26 cellular contexts compared by ENCODE assay signal in the genomic region with DNA sequence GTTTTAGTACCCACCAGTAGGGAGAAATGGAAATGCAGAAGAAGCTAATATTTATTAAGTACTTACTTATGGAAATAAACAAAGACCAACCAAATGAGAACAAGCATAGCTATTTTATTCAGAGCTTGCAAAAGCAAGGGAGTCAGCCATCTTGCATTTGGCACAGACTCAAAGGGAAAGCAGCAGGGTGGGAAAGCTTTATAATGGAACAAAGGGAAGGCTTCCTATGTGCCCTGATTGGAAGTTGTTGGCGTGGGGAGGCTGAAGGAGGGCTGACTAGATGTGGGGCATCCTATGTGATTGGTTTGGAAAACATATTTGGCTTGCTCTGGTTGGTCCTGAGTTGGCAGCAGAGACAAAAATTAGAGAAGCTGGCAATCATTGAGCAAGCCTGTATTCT.
DNase-seq lines count a peak whose midpoint lies in the region; ATAC-seq, FAIRE-seq and TF ChIP-seq lines count a peak whose summit lies in the region.
"Had no signal": no experiment of that assay in that cellular context is flagged by ENCODE, and none has a peak within 500 bp of the region (broad histone marks: within the 10 kb centered on the region; RNA-seq: fewer than 3 reads in every experiment).

No MANE protein-coding gene starts in this region.

- no peak overlapping the region for H3K4ac ChIP-seq in H1 (replicated peaks; ENCODE audit: insufficient read length, low read depth, low read length)

- H4K91ac ChIP-seq in H1 (replicated peaks; ENCODE audit: insufficient read length, low read length) = no peak overlapping the region

- CTCF ChIA-PET in H1 (lab: Charles Lee; ENCODE audit: partially characterized antibody) = interaction anchor here (0.8 to 1.6 kb wide), 3 partner anchors 11 to 18 kb away, joined by 3 to 5 read pairs (median 4); no protein-coding TSS in a partner anchor

- H3K36me3 ChIP-seq in H1 (ENCODE audit: control insufficient read depth in 2 of 4, insufficient read depth in 4 of 4, low read length in 3 of 4) (no peaks in the 10 kb centered on the region), neuron (ENCODE audit: insufficient read depth, low read length) (no peaks in the 10 kb centered on the region)
- H3K36me3 ChIP-seq: BLaER1 treated with 17β-estradiol and CSF1 and Interleukin-3, amounts not matched to agents 10 nM and 100 nM; pancreas; suprapubic skin; uterus had no signal

- H3K27ac ChIP-seq in H1 (ENCODE audit: low read depth, low read length) = no peak overlapping the region
- H3K27ac ChIP-seq: BLaER1 treated with 17β-estradiol and CSF1 and Interleukin-3, amounts not matched to agents 10 nM and 100 nM; pancreas; RWPE1; suprapubic skin; uterus had no signal

- H3K4me1 ChIP-seq in H1 (replicated peaks in 1 of 4; ENCODE audit: control insufficient read depth in 3 of 4, insufficient read depth in 4 of 4, low read length in 3 of 4) (peaks cover 0 to 14% (median 4%) of the 10 kb centered on the region in 4 experiments; a peak in 5 of 7 replicates), neuron (ENCODE audit: insufficient read depth, low read length) (peaks cover 43% of the 10 kb centered on the region)
- H3K4me1 ChIP-seq: uterus had no signal

- no peaks in the 10 kb centered on the region for H3K9me3 ChIP-seq in H1 (ENCODE audit: insufficient read depth in 2 of 2, low read depth in 1 of 2, low read length in 1 of 2)
- no peaks in the 10 kb centered on the region for H3K9me3 ChIP-seq in neuron (ENCODE audit: low read length)
- H3K9me3 ChIP-seq: pancreas, SK-N-SH, suprapubic skin, uterus had no signal

- no peaks in the 10 kb centered on the region for H3K79me1 ChIP-seq in H1 (ENCODE audit: low read depth, low read length)

- no peak overlapping the region for H2BK20ac ChIP-seq in H1 (ENCODE audit: low read length)

- no peak overlapping the region for H3K14ac ChIP-seq in H1 (ENCODE audit: insufficient read length)

- no peak overlapping the region for H2AK5ac ChIP-seq in H1 (ENCODE audit: low read depth, low read length)

- TF ChIP-seq CTCF in D721Med (IDR thresholded peaks at IDR 0.05; ENCODE audit: insufficient read depth, missing control alignments) = no peak
- TF ChIP-seq CTCF in H1 (IDR thresholded peaks at IDR 0.05; ENCODE audit: control extremely low read depth in 1 of 3, insufficient read depth in 1 of 3, low read depth in 1 of 3, low read length in 3 of 3) = no peak

- H3K27me3 ChIP-seq in H1 (replicated peaks in 1 of 4; ENCODE audit: control insufficient read depth in 3 of 4, extremely low read depth in 1 of 4, insufficient read depth in 3 of 4, low read length in 3 of 4) (no peaks in the 10 kb centered on the region), neuron (ENCODE audit: insufficient read depth, low read length) (no peaks in the 10 kb centered on the region)
- H3K27me3 ChIP-seq: BLaER1 treated with 17β-estradiol and CSF1 and Interleukin-3, amounts not matched to agents 10 nM and 100 nM; pancreas; suprapubic skin; uterus had no signal

- no peak for TF ChIP-seq RAD21 in H1 (IDR thresholded peaks at IDR 0.05 in 1 of 2, conservative IDR thresholded peaks at IDR 0.05 in 1 of 2; ENCODE audit: low read depth in 2 of 2, low read length in 2 of 2)

- H4K5ac ChIP-seq in H1 (ENCODE audit: insufficient read length, low read depth, low read length) = no peak overlapping the region

- H2AFZ ChIP-seq in H1 (ENCODE audit: low read length) (no peak overlapping the region), neuron (ENCODE audit: low read depth, low read length) (peak overlapping the region; percentile 88)

- FAIRE-seq in D721Med (lab: Jason Lieb, UNC) (peak; percentile 72), H1 (lab: Jason Lieb, UNC) (no peak)
- FAIRE-seq: pancreas had no signal

- no peak overlapping the region for H3K4me3 ChIP-seq in H1 (ENCODE audit: extremely low read depth in 1 of 4, insufficient read depth in 2 of 4, low read depth in 3 of 4, low read length in 4 of 4)
- H3K4me3 ChIP-seq in neuron (ENCODE audit: low read length) = no peak overlapping the region
- H3K4me3 ChIP-seq: BLaER1 treated with 17β-estradiol and CSF1 and Interleukin-3, amounts not matched to agents 10 nM and 100 nM; pancreas; suprapubic skin; uterus had no signal

- no peaks in the 10 kb centered on the region for H3K23me2 ChIP-seq in H1 (ENCODE audit: low read depth, low read length)

- no peak for TF ChIP-seq EP300 in H1 (IDR thresholded peaks at IDR 0.05; ENCODE audit: borderline replicate concordance in 1 of 2, low read depth in 2 of 2, low read length in 2 of 2)

- no peak for TF ChIP-seq POLR2A in H1 (IDR thresholded peaks at IDR 0.05; ENCODE audit: control extremely low read depth in 1 of 2, low read depth in 2 of 2, low read length in 2 of 2)

- H3K79me2 ChIP-seq in H1 (ENCODE audit: control insufficient read depth in 1 of 2, insufficient read depth in 2 of 2, low read length in 2 of 2) = no peaks in the 10 kb centered on the region

- no peak overlapping the region; a peak in 1 of 7 replicates for H3K9ac ChIP-seq in H1 (replicated peaks in 1 of 4; ENCODE audit: extremely low read depth in 1 of 4, low read depth in 3 of 4, low read length in 3 of 4)
- H3K9ac ChIP-seq: BLaER1 treated with 17β-estradiol and CSF1 and Interleukin-3, amounts not matched to agents 10 nM and 100 nM; SK-N-SH had no signal

- no peak overlapping the region for H3K4me2 ChIP-seq in H1 (ENCODE audit: insufficient read depth in 1 of 2, low read depth in 2 of 2, low read length in 2 of 2)
- H3K4me2 ChIP-seq: SK-N-SH had no signal

- H2BK15ac ChIP-seq in H1 (ENCODE audit: low read length) = no peak overlapping the region

- no peak overlapping the region for H2BK5ac ChIP-seq in H1 (ENCODE audit: low read depth, low read length)

- H3K56ac ChIP-seq in H1 (replicated peaks; ENCODE audit: insufficient read length, low read depth, low read length) = no peak overlapping the region

- no peak for DNase-seq in D721Med (ENCODE audit: insufficient read length, low spot score)
- peak; percentile 50 for DNase-seq in NCI-H345 (lab: John Stamatoyannopoulos, UW)
- no peak for DNase-seq in H1 (ENCODE audit: low read depth in 1 of 2, low spot score in 2 of 2)
- DNase-seq in EL = no peak
- no peak for DNase-seq in SK-N-DZ (ENCODE audit: low spot score)
- DNase-seq: activated CD4-positive, alpha-beta T cell treated with anti-CD3 and anti-CD28 coated beads, Interleukin-2, amount 10 ng/mL, durations not matched to agents 24 days and 14 days; activated naive CD4-positive, alpha-beta T cell treated with anti-CD3 and anti-CD28 coated beads for 36 hours; amniotic stem cell; COR-L47; cortex of kidney; endodermal cell; IMR-90; NCI-H1092 treated with DMSO at 0.1 percent for 48 hours; NCI-H2029; pancreas; right cardiac atrium; SK-N-SH; stimulated activated CD4-positive, alpha-beta T cell treated with anti-CD3 and anti-CD28 coated beads, Interleukin-4, amount 100 ng/mL, for 24 hours; stimulated activated naive B cell treated with anti-CD40 and anti-IgM and Interleukin-4, amounts not matched to agents 10 μg/mL and 1 μg/mL and 100 μg/mL, for 72 hours; T-helper 2 cell; uterus had no signal

- 64% methylated on average over 1 of the region's 1 CpG; no CpG with 5 or more reads in 1 of the 2 experiments for WGBS in H1 (ENCODE audit: extremely low coverage in 1 of 2, insufficient coverage in 1 of 2, insufficient read length in 1 of 2, insufficient replicate concordance in 2 of 2, low coverage in 1 of 2, low lambda C conversion rate in 2 of 2, missing lambda C conversion rate in 1 of 2), 2 experiments

- H2BK12ac ChIP-seq in H1 (ENCODE audit: low read depth, low read length) = no peak overlapping the region

- POLR2A ChIA-PET in H1 (lab: Charles Lee; ENCODE audit: partially characterized antibody) = no interaction called here

- no peak overlapping the region for H3K23ac ChIP-seq in H1 (ENCODE audit: insufficient read length)

- H4K8ac ChIP-seq in H1 (ENCODE audit: extremely low read depth, insufficient read depth, low read length) = no peak overlapping the region; the same call in 1 of the 2 replicates

- no peak overlapping the region for H3K18ac ChIP-seq in H1 (ENCODE audit: extremely low read depth, low read length)

- no peaks in the 10 kb centered on the region for H4K20me1 ChIP-seq in H1 (replicated peaks in 1 of 2; ENCODE audit: control insufficient read depth in 1 of 2, insufficient read depth in 2 of 2, low read length in 2 of 2)
- H4K20me1 ChIP-seq: BLaER1 treated with 17β-estradiol and CSF1 and Interleukin-3, amounts not matched to agents 10 nM and 100 nM had no signal

- ATAC-seq in GM21529 (IDR thresholded peaks at IDR 0.05; ENCODE audit: unreplicated experiment) = no peak
- ATAC-seq: pancreas; right cardiac atrium; stimulated activated naive B cell treated with anti-CD40 and anti-IgM and Interleukin-4, amounts not matched to agents 10 μg/mL and 1 μg/mL and 100 μg/mL, for 72 hours had no signal

- no peak overlapping the region for H2BK120ac ChIP-seq in H1 (replicated peaks; ENCODE audit: low read depth, low read length)

TF ChIP-seq in H1, 55 proteins besides CTCF, POLR2A, EP300 and RAD21:
- TF ChIP-seq PHF8 (conservative IDR thresholded peaks at IDR 0.05; ENCODE audit: low read depth, low read length) = no peak
- no peak for TF ChIP-seq SIN3A (conservative IDR thresholded peaks at IDR 0.05 in 1 of 2, IDR thresholded peaks at IDR 0.05 in 1 of 2; ENCODE audit: low read depth in 1 of 2, low read length in 2 of 2)
- TF ChIP-seq TBP (IDR thresholded peaks at IDR 0.05; ENCODE audit: low read depth, low read length) = no peak
- peak; percentile 83 for TF ChIP-seq YY1 (IDR thresholded peaks at IDR 0.05; ENCODE audit: low read depth, low read length)
- no peak for TF ChIP-seq BRCA1 (IDR thresholded peaks at IDR 0.05; ENCODE audit: low read depth, low read length)
